Comparison of ENCODE assay signal across 17 cellular contexts in genomic region chr9:37730840-37731239, GRCh38.
"Had no signal": no experiment of that assay in that cellular context is flagged by ENCODE, and none has a peak within 500 bp of the region (broad histone marks: within the 10 kb centered on the region; RNA-seq: fewer than 3 reads in every experiment).

No MANE protein-coding gene starts in this region.

- H3K4me3 Mint-ChIP-seq: dendritic cell treated with granulocyte-macrophage colony-stimulating factor and Interleukin-4, amounts not matched to agents 40 ng/mL and 50 ng/mL, for 4 days; naive thymus-derived CD4-positive, alpha-beta T cell; nephron progenitor cell; stimulated activated naive B cell treated with anti-CD40 and anti-IgM and Interleukin-4, amounts not matched to agents 10 μg/mL and 1 μg/mL and 100 μg/mL, for 72 hours; stimulated activated naive CD8-positive, alpha-beta T cell treated with anti-CD3 and anti-CD28 coated beads, Interleukin-15, amount 100 ng/mL, for 72 hours had no signal

- DNase-seq: esophagus squamous epithelium; islet precursor cell; naive thymus-derived CD4-positive, alpha-beta T cell; nephron progenitor cell; stimulated activated CD4-positive, alpha-beta T cell treated with anti-CD3 and anti-CD28 coated beads, Interleukin-2, amount 100 ng/mL, for 24 hours; stimulated activated CD4-positive, alpha-beta T cell treated with anti-CD3 and anti-CD28 coated beads, Interleukin-4, amount 100 ng/mL, for 4 hours; stimulated activated naive B cell treated with anti-CD40 and anti-IgM and Interleukin-4, amounts not matched to agents 10 μg/mL and 1 μg/mL and 100 μg/mL, for 72 hours; stimulated activated naive CD8-positive, alpha-beta T cell treated with anti-CD3 and anti-CD28 coated beads, Interleukin-15, amount 100 ng/mL, for 72 hours; transverse colon had no signal

- H3K36me3 ChIP-seq: esophagus squamous epithelium, gastroesophageal sphincter, neutrophil, thoracic aorta, transverse colon had no signal

- H3K9me3 Mint-ChIP-seq: dendritic cell treated with granulocyte-macrophage colony-stimulating factor and Interleukin-4, amounts not matched to agents 40 ng/mL and 50 ng/mL, for 4 days; naive thymus-derived CD4-positive, alpha-beta T cell; nephron progenitor cell; stimulated activated naive B cell treated with anti-CD40 and anti-IgM and Interleukin-4, amounts not matched to agents 10 μg/mL and 1 μg/mL and 100 μg/mL, for 72 hours; stimulated activated naive CD8-positive, alpha-beta T cell treated with anti-CD3 and anti-CD28 coated beads, Interleukin-15, amount 100 ng/mL, for 72 hours had no signal

- H3K27me3 ChIP-seq: transverse colon had no signal

- H3K4me1 ChIP-seq: esophagus squamous epithelium, gastroesophageal sphincter, transverse colon had no signal

- H3K9me3 ChIP-seq: esophagus squamous epithelium, gastroesophageal sphincter, neutrophil, thoracic aorta, transverse colon had no signal

- H3K27ac ChIP-seq: esophagus squamous epithelium, gastroesophageal sphincter, neutrophil, skin epidermis, thoracic aorta, transverse colon had no signal

- ATAC-seq: gastroesophageal sphincter; left lobe of liver; naive thymus-derived CD4-positive, alpha-beta T cell; sciatic nerve; stimulated activated naive B cell treated with anti-CD40 and anti-IgM and Interleukin-4, amounts not matched to agents 10 μg/mL and 1 μg/mL and 100 μg/mL, for 72 hours; stimulated activated naive CD8-positive, alpha-beta T cell treated with anti-CD3 and anti-CD28 coated beads, Interleukin-15, amount 100 ng/mL, for 72 hours had no signal

- H3K27me3 Mint-ChIP-seq: dendritic cell treated with granulocyte-macrophage colony-stimulating factor and Interleukin-4, amounts not matched to agents 40 ng/mL and 50 ng/mL, for 4 days had no signal

- H3K36me3 Mint-ChIP-seq: naive thymus-derived CD4-positive, alpha-beta T cell; stimulated activated naive B cell treated with anti-CD40 and anti-IgM and Interleukin-4, amounts not matched to agents 10 μg/mL and 1 μg/mL and 100 μg/mL, for 72 hours had no signal

- H3K27ac Mint-ChIP-seq: dendritic cell treated with granulocyte-macrophage colony-stimulating factor and Interleukin-4, amounts not matched to agents 40 ng/mL and 50 ng/mL, for 4 days; naive thymus-derived CD4-positive, alpha-beta T cell; nephron progenitor cell; stimulated activated naive B cell treated with anti-CD40 and anti-IgM and Interleukin-4, amounts not matched to agents 10 μg/mL and 1 μg/mL and 100 μg/mL, for 72 hours; stimulated activated naive CD8-positive, alpha-beta T cell treated with anti-CD3 and anti-CD28 coated beads, Interleukin-15, amount 100 ng/mL, for 72 hours had no signal

- H3K4me3 ChIP-seq: esophagus squamous epithelium, gastroesophageal sphincter, skin epidermis, thoracic aorta, transverse colon had no signal

- H3K4me1 Mint-ChIP-seq: naive thymus-derived CD4-positive, alpha-beta T cell; nephron progenitor cell; stimulated activated naive B cell treated with anti-CD40 and anti-IgM and Interleukin-4, amounts not matched to agents 10 μg/mL and 1 μg/mL and 100 μg/mL, for 72 hours; stimulated activated naive CD8-positive, alpha-beta T cell treated with anti-CD3 and anti-CD28 coated beads, Interleukin-15, amount 100 ng/mL, for 72 hours had no signal

- FAIRE-seq: colon had no signal
